In genomic region chr1:147444381-147444780, GRCh38 we compare ENCODE assay signal across 33 cellular contexts.
"Had no signal": no experiment of that assay in that cellular context is flagged by ENCODE, and none has a peak within 500 bp of the region (broad histone marks: within the 10 kb centered on the region; RNA-seq: fewer than 3 reads in every experiment).

No MANE protein-coding gene starts in this region.

- ATAC-seq: activated naive CD4-positive, alpha-beta T cell treated with anti-CD3 and anti-CD28 coated beads, Interleukin-2, amount 50 U/mL, for 72 hours; activated naive CD8-positive, alpha-beta T cell treated with anti-CD3 and anti-CD28 coated beads, Interleukin-2, amount 50 U/mL, for 24 hours; activated T-cell treated with anti-CD3 and anti-CD28 coated beads, Interleukin-2, amount 50 U/mL, for 4 hours; activated T-cell treated with anti-CD3 and anti-CD28 coated beads, Interleukin-2, amount 50 U/mL, for 72 hours; activated T-helper 17 cell treated with anti-CD3 and anti-CD28 coated beads, Interleukin-2, amount 50 U/mL, for 72 hours; body of pancreas had no signal

- DNase-seq: activated effector memory CD4-positive, alpha-beta T cell treated with anti-CD3 and anti-CD28 coated beads, Interleukin-2, amount 50 U/mL, for 16 hours; activated effector memory CD4-positive, alpha-beta T cell treated with Interleukin-2 at 50 U/mL for 16 hours; activated gamma-delta T cell; activated gamma-delta T cell treated with Interleukin-2 at 50 U/mL for 16 hours; activated naive CD4-positive, alpha-beta T cell; activated naive CD4-positive, alpha-beta T cell treated with anti-CD3 and anti-CD28 coated beads for 36 hours; activated naive CD4-positive, alpha-beta T cell treated with anti-CD3 and anti-CD28 coated beads, Interleukin-2, amount 10 ng/mL, durations not matched to agents 7 days and 5 days; activated naive CD4-positive, alpha-beta T cell treated with anti-CD3 and anti-CD28 coated beads, Interleukin-2, amount 50 U/mL, for 16 hours; activated naive CD4-positive, alpha-beta T cell treated with Interleukin-2 at 50 U/mL for 16 hours; activated naive CD8-positive, alpha-beta T cell treated with anti-CD3 and anti-CD28 coated beads for 36 hours; activated naive CD8-positive, alpha-beta T cell treated with anti-CD3 and anti-CD28 coated beads, Interleukin-2, amount 10 ng/mL, durations not matched to agents 7 days and 5 days; activated naive CD8-positive, alpha-beta T cell treated with anti-CD3 and anti-CD28 coated beads, Interleukin-2, amount 50 U/mL, for 24 hours; activated T-cell treated with anti-CD3 and anti-CD28 coated beads, Interleukin-2, amount 50 U/mL, for 24 hours; activated T-cell treated with anti-CD3 and anti-CD28 coated beads, Interleukin-2, amount 50 U/mL, for 4 hours; activated T-cell treated with anti-CD3 and anti-CD28 coated beads, Interleukin-2, amount 50 U/mL, for 48 hours; activated T-cell treated with anti-CD3 and anti-CD28 coated beads, Interleukin-2, amount 50 U/mL, for 72 hours; adrenal gland; amniotic stem cell; amygdala; aorta; body of pancreas; brain microvascular endothelial cell; caudate nucleus; central memory CD4-positive, alpha-beta T cell; cerebellar nuclear complex had no signal

- H3K4me1 ChIP-seq: adrenal gland, ascending aorta, body of pancreas, breast epithelium had no signal

- H3K27ac ChIP-seq: adrenal gland, ascending aorta, body of pancreas, brain microvascular endothelial cell, breast epithelium, cardiac muscle cell had no signal

- H3K4me3 ChIP-seq: adrenal gland, ascending aorta, body of pancreas, breast epithelium, cardiac muscle cell had no signal

- H3K27me3 ChIP-seq: adrenal gland, ascending aorta, body of pancreas, brain microvascular endothelial cell, breast epithelium, cardiac muscle cell had no signal

- FAIRE-seq: astrocyte, bronchial epithelial cell, colon had no signal

- H3K36me3 ChIP-seq: adrenal gland, ascending aorta, brain microvascular endothelial cell, breast epithelium, cardiac muscle cell had no signal
